In genomic region chr4:25867781-25868180, GRCh38 we compare ENCODE assay signal across 14 cellular contexts. TPM values are rescaled to one million over a fixed set of nuclear protein-coding genes. Genes with fewer than 3 reads are reported as not detected.
A peak's percentile ranks its signal among the peaks of the same experiment; 100 is the strongest.
DNase-seq lines count a peak whose midpoint lies in the region; ATAC-seq and TF ChIP-seq lines count a peak whose summit lies in the region.
"Had no signal": no experiment of that assay in that cellular context is flagged by ENCODE, and none has a peak within 500 bp of the region (broad histone marks: within the 10 kb centered on the region; RNA-seq: fewer than 3 reads in every experiment).

No MANE protein-coding gene starts in this region.

- CTCF ChIA-PET in activated B cell treated with CpG ODN at 0.5 μM for 24 hours (lab: Charles Lee) = interaction anchor here (1.0 kb wide), 1 partner anchor 13 kb away, joined by 4 read pairs; no protein-coding TSS in a partner anchor
- CTCF ChIA-PET in activated CD4-positive, alpha-beta T cell treated with anti-CD3 and anti-CD28 coated beads for 36 hours (lab: Charles Lee) = interaction anchor here (1.0 to 1.6 kb wide), 2 partner anchors 9 to 10 kb away, joined by 3 to 4 read pairs; no protein-coding TSS in a partner anchor

- no peaks in the 10 kb centered on the region for H3K4me1 ChIP-seq in uterus
- H3K4me1 ChIP-seq: SJSA1 had no signal

- intact Hi-C loops in activated B cell treated with CpG ODN at 0.5 μM for 24 hours (cut with micrococcal nuclease) (no loop called here), uterus (cut with DNase I; ENCODE audit: low total_unique reads) (no loop called here)
- intact Hi-C loops in activated CD4-positive, alpha-beta T cell treated with anti-CD3 and anti-CD28 coated beads for 36 hours (cut with DNase I, micrococcal nuclease) = loop anchor here in 1 of 2 experiments (10.0 kb wide), 1 partner anchor 327 kb away; no protein-coding TSS in a partner anchor

- POLR2A ChIA-PET in activated B cell treated with CpG ODN at 0.5 μM for 24 hours (lab: Charles Lee) = interaction anchor here (0.9 to 1.3 kb wide), 4 partner anchors 11 to 46 kb away, joined by 3 to 6 read pairs (median 4); partner anchors contain the start of gene SMIM20
- POLR2A ChIA-PET in activated CD4-positive, alpha-beta T cell treated with anti-CD3 and anti-CD28 coated beads for 36 hours (lab: Charles Lee) = no interaction called here

- H3K27me3 ChIP-seq in uterus = no peaks in the 10 kb centered on the region
- H3K27me3 ChIP-seq: SJSA1 had no signal

- no peaks in the 10 kb centered on the region for H3K36me3 Mint-ChIP-seq in stimulated activated naive CD8-positive, alpha-beta T cell treated with anti-CD3 and anti-CD28 coated beads, Interleukin-15, Interleukin-2, amounts not matched to agents 100 ng/mL and 50 ng/mL, for 24 hours (ENCODE audit: low read depth)
- peaks cover 2% of the 10 kb centered on the region for H3K36me3 Mint-ChIP-seq in activated B cell treated with CpG ODN at 0.5 μM for 24 hours (ENCODE audit: low read depth)
- H3K36me3 Mint-ChIP-seq in memory B cell = peaks cover 12% of the 10 kb centered on the region
- no peaks in the 10 kb centered on the region for H3K36me3 Mint-ChIP-seq in activated CD4-positive, alpha-beta T cell treated with anti-CD3 and anti-CD28 coated beads for 36 hours (ENCODE audit: low read depth)

- H3K4me3 ChIP-seq in uterus = no peak overlapping the region
- H3K4me3 ChIP-seq: SJSA1 had no signal

- TF ChIP-seq POLR2A in uterus (IDR thresholded peaks at IDR 0.05) = no peak

- H3K36me3 ChIP-seq in uterus = no peaks in the 10 kb centered on the region
- H3K36me3 ChIP-seq: SJSA1 had no signal

- H3K4me1 Mint-ChIP-seq in stimulated activated naive CD8-positive, alpha-beta T cell treated with anti-CD3 and anti-CD28 coated beads, Interleukin-15, Interleukin-2, amounts not matched to agents 100 ng/mL and 50 ng/mL, for 24 hours (ENCODE audit: low read depth) = peaks cover 8% of the 10 kb centered on the region
- H3K4me1 Mint-ChIP-seq in activated B cell treated with CpG ODN at 0.5 μM for 24 hours = peaks cover 92% of the 10 kb centered on the region
- H3K4me1 Mint-ChIP-seq in memory B cell = peaks cover 53% of the 10 kb centered on the region
- H3K4me1 Mint-ChIP-seq in activated CD4-positive, alpha-beta T cell treated with anti-CD3 and anti-CD28 coated beads for 36 hours = no peaks in the 10 kb centered on the region

- no peak for TF ChIP-seq CTCF in activated B cell treated with CpG ODN at 0.5 μM for 24 hours (IDR thresholded peaks at IDR 0.05)
- TF ChIP-seq CTCF in uterus (IDR thresholded peaks at IDR 0.05) = no peak

- no peaks in the 10 kb centered on the region for H3K9me3 ChIP-seq in uterus
- H3K9me3 ChIP-seq: SJSA1 had no signal

- H3K9me3 Mint-ChIP-seq in stimulated activated naive CD8-positive, alpha-beta T cell treated with anti-CD3 and anti-CD28 coated beads, Interleukin-15, Interleukin-2, amounts not matched to agents 100 ng/mL and 50 ng/mL, for 24 hours = no peaks in the 10 kb centered on the region
- H3K9me3 Mint-ChIP-seq in activated B cell treated with CpG ODN at 0.5 μM for 24 hours = no peaks in the 10 kb centered on the region
- H3K9me3 Mint-ChIP-seq in memory B cell = peaks cover 4% of the 10 kb centered on the region
- H3K9me3 Mint-ChIP-seq in activated CD4-positive, alpha-beta T cell treated with anti-CD3 and anti-CD28 coated beads for 36 hours (ENCODE audit: low read depth) = no peaks in the 10 kb centered on the region

- H3K4me3 Mint-ChIP-seq in stimulated activated naive CD8-positive, alpha-beta T cell treated with anti-CD3 and anti-CD28 coated beads, Interleukin-15, Interleukin-2, amounts not matched to agents 100 ng/mL and 50 ng/mL, for 24 hours = no peak overlapping the region
- H3K4me3 Mint-ChIP-seq in activated B cell treated with CpG ODN at 0.5 μM for 24 hours = peak overlapping the region; percentile 9
- peak overlapping the region; percentile 25 for H3K4me3 Mint-ChIP-seq in memory B cell
- no peak overlapping the region for H3K4me3 Mint-ChIP-seq in activated CD4-positive, alpha-beta T cell treated with anti-CD3 and anti-CD28 coated beads for 36 hours

- H3K27ac ChIP-seq in uterus = no peak overlapping the region
- H3K27ac ChIP-seq: SJSA1 had no signal

- ATAC-seq in stimulated activated naive CD8-positive, alpha-beta T cell treated with anti-CD3 and anti-CD28 coated beads, Interleukin-15, Interleukin-2, amounts not matched to agents 100 U/mL and 50 U/mL, for 24 hours = no peak
- ATAC-seq in activated B cell treated with CpG ODN at 0.5 μM for 24 hours (ENCODE audit: low read depth) = no peak
- ATAC-seq in memory B cell (ENCODE audit: low read depth) = no peak
- no peak for ATAC-seq in activated CD4-positive, alpha-beta T cell treated with anti-CD3 and anti-CD28 coated beads for 36 hours

- DNase-seq in stimulated activated naive CD8-positive, alpha-beta T cell treated with anti-CD3 and anti-CD28 coated beads, Interleukin-15, Interleukin-2, amounts not matched to agents 100 U/mL and 50 U/mL, for 24 hours = no peak
- DNase-seq in activated B cell treated with CpG ODN at 0.5 μM for 24 hours (no peak), memory B cell (ENCODE audit: low spot score in 2 of 2) (no peak), SIG-M5 (lab: John Stamatoyannopoulos, UW) (no peak), uterus (no peak)
- no peak for DNase-seq in activated CD4-positive, alpha-beta T cell treated with anti-CD3 and anti-CD28 coated beads for 36 hours
- DNase-seq: AML-193, NCI-H1417, NCI-H187, NCI-H446, NCI-H526 treated with DMSO at 0.1 percent for 48 hours, OCI-M1 had no signal

- H3K27ac Mint-ChIP-seq in stimulated activated naive CD8-positive, alpha-beta T cell treated with anti-CD3 and anti-CD28 coated beads, Interleukin-15, Interleukin-2, amounts not matched to agents 100 ng/mL and 50 ng/mL, for 24 hours = peak overlapping the region; percentile 54
- H3K27ac Mint-ChIP-seq in activated B cell treated with CpG ODN at 0.5 μM for 24 hours (peak overlapping the region; percentile 82), memory B cell (peak overlapping the region; percentile 100)
- no peak overlapping the region for H3K27ac Mint-ChIP-seq in activated CD4-positive, alpha-beta T cell treated with anti-CD3 and anti-CD28 coated beads for 36 hours

- no peaks in the 10 kb centered on the region for H3K27me3 Mint-ChIP-seq in stimulated activated naive CD8-positive, alpha-beta T cell treated with anti-CD3 and anti-CD28 coated beads, Interleukin-15, Interleukin-2, amounts not matched to agents 100 ng/mL and 50 ng/mL, for 24 hours
- no peaks in the 10 kb centered on the region for H3K27me3 Mint-ChIP-seq in activated B cell treated with CpG ODN at 0.5 μM for 24 hours
- no peaks in the 10 kb centered on the region for H3K27me3 Mint-ChIP-seq in memory B cell
- H3K27me3 Mint-ChIP-seq in activated CD4-positive, alpha-beta T cell treated with anti-CD3 and anti-CD28 coated beads for 36 hours = no peaks in the 10 kb centered on the region

RNA-seq across cellular contexts. Expression of gene SEL1L3, which starts 5.0 kb away (rescaled TPM):
- total RNA-seq in activated B cell treated with CpG ODN at 0.5 μM for 24 hours = 102 and 113 TPM in 2 replicates
- total RNA-seq in activated CD4-positive, alpha-beta T cell treated with anti-CD3 and anti-CD28 coated beads for 36 hours = 10 to 100 TPM; 31.9 to 34.8 TPM
- total RNA-seq in uterus = 10 to 100 TPM in 3 of 4 donors, 1 to 10 TPM in 1; 4.1 to 46.1 (median 21.2) TPM

RNA-seq across cellular contexts. Expression of gene SMIM20, which starts 46.2 kb away (rescaled TPM):
- 16.6 and 18.7 TPM in 2 replicates for total RNA-seq in activated B cell treated with CpG ODN at 0.5 μM for 24 hours
- total RNA-seq in activated CD4-positive, alpha-beta T cell treated with anti-CD3 and anti-CD28 coated beads for 36 hours = 10 to 100 TPM; 15.6 to 23.0 TPM
- 100 to 1,000 TPM in 1 of 4 donors, 10 to 100 TPM in 3; 22.7 to 208 (median 32.4) TPM for total RNA-seq in uterus

Comparison
In these comparisons a context has a peak if more than half of its experiments do, and no peak if none do; other contexts are left out.
1. H3K4me3 Mint-ChIP-seq: peak in activated B cell treated with CpG ODN at 0.5 μM for 24 hours (single experiment) and memory B cell (single experiment); none in stimulated activated naive CD8-positive, alpha-beta T cell treated with anti-CD3 and anti-CD28 coated beads, Interleukin-15, Interleukin-2, amounts not matched to agents 100 ng/mL and 50 ng/mL, for 24 hours (single experiment) and activated CD4-positive, alpha-beta T cell treated with anti-CD3 and anti-CD28 coated beads for 36 hours (single experiment).